ENCODE assay signal across 8 cellular contexts in genomic region chr14:94036328-94037167, GRCh38. TPM values are rescaled to one million over a fixed set of nuclear protein-coding genes. Genes with fewer than 3 reads are reported as not detected.
A peak's percentile ranks its signal among the peaks of the same experiment; 100 is the strongest.
DNase-seq lines count a peak whose midpoint lies in the region; ATAC-seq and TF ChIP-seq lines count a peak whose summit lies in the region.

No MANE protein-coding gene starts in this region.

- H3K4me1 ChIP-seq in right lobe of liver = peaks cover 0 to under 1% (median 0%) of the 10 kb centered on the region in 4 donors

- intact Hi-C loops in Right ventricle myocardium inferior (cut with DNase I) (loop anchor here (1.0 to 2.0 kb wide), 2 partner anchors 100 to 144 kb away; no protein-coding TSS in a partner anchor), cardiac septum (cut with DNase I) (loop anchor here (1.0 to 5.0 kb wide), 2 partner anchors 100 to 141 kb away; no protein-coding TSS in a partner anchor), right lobe of liver (cut with DNase I) (no loop called here)

- H3K9me3 ChIP-seq in right lobe of liver = no peaks in the 10 kb centered on the region

- H3K27ac ChIP-seq in right lobe of liver = no peak overlapping the region

- no peaks in the 10 kb centered on the region for H3K36me3 ChIP-seq in right lobe of liver

- TF ChIP-seq CTCF in choroid plexus epithelial cell (conservative IDR thresholded peaks at IDR 0.05; ENCODE audit: low read depth, low read length) = peak; percentile 90
- peak; percentile 82 to 87 (median 85) for TF ChIP-seq CTCF in right lobe of liver (IDR thresholded peaks at IDR 0.05)

- ATAC-seq in Right ventricle myocardium inferior (peak; percentile 86), HG02870 (IDR thresholded peaks at IDR 0.05; ENCODE audit: unreplicated experiment) (peak; percentile 74), right lobe of liver (peak; percentile 95 to 99 (median 98))

- H3K4me3 ChIP-seq in choroid plexus epithelial cell (ENCODE audit: low read depth, low read length) = no peak overlapping the region
- H3K4me3 ChIP-seq in right lobe of liver = no peak overlapping the region

- H3K27me3 ChIP-seq in right lobe of liver = no peaks in the 10 kb centered on the region

- WGBS in right lobe of liver (ENCODE audit: insufficient coverage, low coverage, low lambda C conversion rate, missing lambda C conversion rate) = 8% methylated on average over 9 of the region's 12 CpGs

- no peak for TF ChIP-seq POLR2A in right lobe of liver (IDR thresholded peaks at IDR 0.05)

- DNase-seq in Right ventricle myocardium inferior (ENCODE audit: missing footprints) = no peak
- no peak for DNase-seq in cardiac septum (ENCODE audit: low spot score)
- peak; percentile 63 for DNase-seq in NCI-H2107 treated with DMSO at 0.1 percent for 48 hours (lab: John Stamatoyannopoulos, UW; ENCODE audit: unreplicated experiment)
- DNase-seq in activated CD4-positive, alpha-beta T cell treated with anti-CD3 and anti-CD28 coated beads for 4 hours = peak; percentile 64 to 74
- peak; percentile 78 for DNase-seq in choroid plexus epithelial cell (ENCODE audit: low read depth)
- peak; percentile 73 to 78 (median 73) for DNase-seq in right lobe of liver
- DNase-seq in stimulated activated CD8-positive, alpha-beta memory T cell treated with anti-CD3 and anti-CD28 coated beads, Interleukin-12 subunit alpha, Interleukin-12 subunit beta, amount 100 ng/mL, for 4 hours (ENCODE audit: low read depth) = peak; percentile 40

RNA-seq across cellular contexts. Expression of gene OTUB2, which starts 10.4 kb away (rescaled TPM):
- total RNA-seq in Right ventricle myocardium inferior (0.35 TPM), cardiac septum (0.30 TPM), right lobe of liver (1 to 10 TPM in 2 of 6 experiments, under 1 TPM in 4; 0.59 to 3.7 (median 0.85) TPM)

RNA-seq across cellular contexts. Expression of gene CCDC197, which starts 39.4 kb away (rescaled TPM):
- 0.84 TPM for total RNA-seq in Right ventricle myocardium inferior
- 3.4 TPM for total RNA-seq in cardiac septum
- not detected for total RNA-seq in right lobe of liver

RNA-seq across cellular contexts. Expression of gene DDX24, which starts 44.5 kb away (rescaled TPM):
- total RNA-seq in Right ventricle myocardium inferior = 187 TPM
- total RNA-seq in cardiac septum = 245 TPM
- total RNA-seq in right lobe of liver = 10 to 100 TPM; 47.8 to 74.0 (median 63.6) TPM

RNA-seq across cellular contexts. Expression of gene IFI27L1, which starts 44.6 kb away (rescaled TPM):
- total RNA-seq in Right ventricle myocardium inferior (10.7 TPM), cardiac septum (9.3 TPM), right lobe of liver (1 to 10 TPM; 2.6 to 8.2 (median 5.3) TPM)

Comparison
In these comparisons a context has a peak if more than half of its experiments do, and no peak if none do; other contexts are left out.
1. DNase-seq: peak in NCI-H2107 treated with DMSO at 0.1 percent for 48 hours (single experiment), activated CD4-positive, alpha-beta T cell treated with anti-CD3 and anti-CD28 coated beads for 4 hours (2 of 2), choroid plexus epithelial cell (single experiment), right lobe of liver (3 of 3) and stimulated activated CD8-positive, alpha-beta memory T cell treated with anti-CD3 and anti-CD28 coated beads, Interleukin-12 subunit alpha, Interleukin-12 subunit beta, amount 100 ng/mL, for 4 hours (single experiment); none in Right ventricle myocardium inferior (single experiment) and cardiac septum (single experiment).
2. intact Hi-C loops: an anchor here in Right ventricle myocardium inferior (1.0 to 2.0 kb wide) and cardiac septum (1.0 to 5.0 kb wide); none called in right lobe of liver.
3. Peak in every context shown above with its lines, with median percentiles within 50 percentile points of each other: ATAC-seq.